Comparison of ENCODE assay signal across 8 cellular contexts in the genomic region with DNA sequence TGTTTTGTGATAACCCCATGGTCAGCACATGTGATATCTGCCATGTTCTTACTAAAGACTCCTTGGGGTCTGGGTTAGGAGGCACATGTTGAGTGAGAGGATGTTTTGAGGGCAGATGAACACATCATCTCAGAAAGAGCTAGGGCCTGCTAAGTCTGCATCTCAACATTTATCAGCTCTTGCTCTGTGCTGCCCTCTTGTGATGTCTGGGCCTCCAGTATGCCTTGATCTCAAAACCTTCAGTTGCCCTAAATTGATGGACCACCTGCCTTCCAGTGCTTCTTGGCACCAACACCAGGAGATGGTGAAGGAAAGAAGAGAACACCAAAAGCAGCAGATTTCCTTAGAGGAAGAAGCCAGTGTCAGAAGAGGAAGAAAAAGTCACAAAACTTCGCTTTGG. TPM values are rescaled to one million over a fixed set of nuclear protein-coding genes. Genes with fewer than 3 reads are reported as not detected.
A peak's percentile ranks its signal among the peaks of the same experiment; 100 is the strongest.
DNase-seq lines count a peak whose midpoint lies in the region; ATAC-seq and TF ChIP-seq lines count a peak whose summit lies in the region.

No MANE protein-coding gene starts in this region.

- intact Hi-C loops in A673 (cut with micrococcal nuclease; ENCODE audit: unreplicated experiment), result loop anchor here (5.0 kb wide), 1 partner anchor 406 kb away; no protein-coding TSS in a partner anchor

- no peaks in the 10 kb centered on the region for H3K36me3 ChIP-seq in A673 (ENCODE audit: insufficient read depth, low read length, poor library complexity, severe bottlenecking)

- no peaks in the 10 kb centered on the region for H3K9me3 Mint-ChIP-seq in glutamatergic neuron (ENCODE audit: unreplicated experiment)
- no peaks in the 10 kb centered on the region for H3K9me3 Mint-ChIP-seq in stimulated activated naive CD8-positive, alpha-beta T cell treated with anti-CD3 and anti-CD28 coated beads, Interleukin-15, amount 100 ng/mL, for 72 hours

- CTCF ChIA-PET in A673 (lab: Charles Lee), result interaction anchor here (1.3 kb wide), 1 partner anchor 408 kb away, joined by 16 read pairs; no protein-coding TSS in a partner anchor

- no peaks in the 10 kb centered on the region for H3K36me3 Mint-ChIP-seq in glutamatergic neuron (ENCODE audit: unreplicated experiment)

- no peak overlapping the region for H3K27ac Mint-ChIP-seq in glutamatergic neuron (ENCODE audit: unreplicated experiment)
- no peak overlapping the region for H3K27ac Mint-ChIP-seq in stimulated activated naive CD8-positive, alpha-beta T cell treated with anti-CD3 and anti-CD28 coated beads, Interleukin-15, amount 100 ng/mL, for 72 hours

- ATAC-seq in GM18867 (IDR thresholded peaks at IDR 0.05; ENCODE audit: unreplicated experiment), result peak; percentile 52
- ATAC-seq in stimulated activated naive CD8-positive, alpha-beta T cell treated with anti-CD3 and anti-CD28 coated beads, Interleukin-15, amount 100 ng/mL, for 72 hours, result no peak

- no peaks in the 10 kb centered on the region for H3K27me3 ChIP-seq in A673 (replicated peaks; ENCODE audit: insufficient read depth, low read depth, low read length, poor library complexity)

- DNase-seq in A673 (ENCODE audit: low spot score) (peak; percentile 55), RKO (ENCODE audit: low spot score) (peak; percentile 26), glutamatergic neuron (peak; percentile 31), NCI-H187 (lab: John Stamatoyannopoulos, UW) (no peak), C1 segment of cervical spinal cord (lab: John Stamatoyannopoulos, UW) (no peak), GF-D8 (lab: John Stamatoyannopoulos, UW) (no peak)
- no peak for DNase-seq in stimulated activated naive CD8-positive, alpha-beta T cell treated with anti-CD3 and anti-CD28 coated beads, Interleukin-15, amount 100 ng/mL, for 72 hours

- BruUV-seq in A673 (replicated peaks; lab: Mats Ljungman, UMichigan), result no TSS peak

- H3K9me3 ChIP-seq in A673 (ENCODE audit: low read depth, low read length, poor library complexity, severe bottlenecking), result no peaks in the 10 kb centered on the region

- peaks cover 1% of the 10 kb centered on the region for H3K27me3 Mint-ChIP-seq in glutamatergic neuron (ENCODE audit: unreplicated experiment)
- H3K27me3 Mint-ChIP-seq in stimulated activated naive CD8-positive, alpha-beta T cell treated with anti-CD3 and anti-CD28 coated beads, Interleukin-15, amount 100 ng/mL, for 72 hours, result no peaks in the 10 kb centered on the region

- peaks cover 3% of the 10 kb centered on the region for H3K4me1 Mint-ChIP-seq in glutamatergic neuron (ENCODE audit: low read depth, unreplicated experiment)
- no peaks in the 10 kb centered on the region for H3K4me1 Mint-ChIP-seq in stimulated activated naive CD8-positive, alpha-beta T cell treated with anti-CD3 and anti-CD28 coated beads, Interleukin-15, amount 100 ng/mL, for 72 hours

- POLR2A ChIA-PET in A673 (lab: Charles Lee; ENCODE audit: low non-redundant PET), result no interaction called here

- TF ChIP-seq CTCF in A673 (conservative IDR thresholded peaks at IDR 0.05; ENCODE audit: low read depth, low read length) (peak; percentile 60), glutamatergic neuron (IDR thresholded peaks at IDR 0.05; ENCODE audit: partially characterized antibody, unreplicated experiment) (no peak)

- no peak overlapping the region for H3K4me3 ChIP-seq in A673 (ENCODE audit: low read depth, low read length, poor library complexity, severe bottlenecking)

- H3K27ac ChIP-seq in A673 (ENCODE audit: low read depth, low read length, poor library complexity, severe bottlenecking), result no peak overlapping the region

- H3K4me3 Mint-ChIP-seq in glutamatergic neuron (ENCODE audit: unreplicated experiment), result no peak overlapping the region
- no peak overlapping the region for H3K4me3 Mint-ChIP-seq in stimulated activated naive CD8-positive, alpha-beta T cell treated with anti-CD3 and anti-CD28 coated beads, Interleukin-15, amount 100 ng/mL, for 72 hours

- H3K4me1 ChIP-seq in A673 (ENCODE audit: insufficient read depth, low read length, poor library complexity, severe bottlenecking), result no peaks in the 10 kb centered on the region

RNA-seq across cellular contexts. Expression of gene MID1, which starts 22.5 kb away (rescaled TPM):
- total RNA-seq in A673 (2021) (5.6 and 7.0 TPM in 2 replicates), glutamatergic neuron (ENCODE audit: unreplicated experiment) (9.2 TPM)

Comparison
In these comparisons a context has a peak if more than half of its experiments do, and no peak if none do; other contexts are left out.
1. DNase-seq: peak in A673 (single experiment), RKO (single experiment) and glutamatergic neuron (single experiment); none in NCI-H187 (0 of 2), stimulated activated naive CD8-positive, alpha-beta T cell treated with anti-CD3 and anti-CD28 coated beads, Interleukin-15, amount 100 ng/mL, for 72 hours (0 of 2), C1 segment of cervical spinal cord (0 of 14) and GF-D8 (single experiment).